In the genomic region with DNA sequence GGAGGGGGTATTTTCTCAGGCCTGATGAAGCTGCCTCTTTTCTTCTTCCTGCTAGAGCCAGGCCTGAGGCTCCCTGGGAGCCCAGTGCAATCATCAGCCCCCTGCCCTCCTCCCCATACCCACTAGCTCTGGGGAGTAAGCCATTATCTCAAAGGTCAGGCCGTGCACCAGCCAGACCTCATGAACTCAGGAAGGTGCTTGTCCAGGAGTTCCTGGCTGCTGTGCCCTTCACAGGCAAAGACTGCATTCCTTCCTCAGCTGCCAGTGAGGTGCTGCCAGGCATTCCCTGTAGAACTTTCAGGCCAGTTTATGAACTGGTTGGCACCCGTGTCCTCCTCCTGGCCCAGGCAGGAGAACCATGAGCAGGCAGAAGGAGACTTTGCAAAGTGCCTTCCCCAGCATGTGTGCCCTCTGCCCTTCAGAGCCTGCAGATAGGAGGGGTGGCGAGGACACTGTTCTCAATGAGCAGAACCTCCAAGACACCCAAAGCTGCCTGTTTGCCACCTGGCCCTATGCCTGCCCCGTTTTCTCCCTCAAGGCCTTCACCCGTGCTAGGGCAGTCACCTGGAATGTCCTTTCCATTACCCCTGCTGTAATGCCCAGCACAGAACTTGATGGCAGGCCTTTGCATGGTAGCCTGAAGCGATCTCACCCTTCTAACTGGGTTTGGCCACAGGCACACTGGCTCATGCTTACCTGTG, we compare ENCODE assay signal across 12 cellular contexts. TPM values are rescaled to one million over a fixed set of nuclear protein-coding genes. Genes with fewer than 3 reads are reported as not detected.
A peak's percentile ranks its signal among the peaks of the same experiment; 100 is the strongest.
DNase-seq lines count a peak whose midpoint lies in the region; ATAC-seq and TF ChIP-seq lines count a peak whose summit lies in the region.
"Had no signal": no experiment of that assay in that cellular context is flagged by ENCODE, and none has a peak within 500 bp of the region (broad histone marks: within the 10 kb centered on the region; RNA-seq: fewer than 3 reads in every experiment).

No MANE protein-coding gene starts in this region.

- H3F3A ChIP-seq in MM.1S (ENCODE audit: insufficient read depth, low read length), result 0 out of 2 replicates have a peak, but pooled peaks cover 4% of the 10 kb centered on the region

- peaks cover 12% of the 10 kb centered on the region for H3K4me1 ChIP-seq in BE2C
- H3K4me1 ChIP-seq in MM.1S (ENCODE audit: low read length), result no peaks in the 10 kb centered on the region

- H3K27me3 ChIP-seq in BE2C (no peaks in the 10 kb centered on the region), MM.1S (replicated peaks; ENCODE audit: insufficient read depth, low read length) (peaks cover 53% of the 10 kb centered on the region)

- no peak for ATAC-seq in SK-N-SH treated with all-trans-retinoic acid at 6 μM for 48 hours
- ATAC-seq in HG03432 (IDR thresholded peaks at IDR 0.05; ENCODE audit: unreplicated experiment), result no peak

- H3K9ac ChIP-seq in MM.1S (ENCODE audit: low read length), result no peak overlapping the region

- no peaks in the 10 kb centered on the region for H4K20me1 ChIP-seq in MM.1S (ENCODE audit: insufficient read depth, low read length)

- no peak overlapping the region for H3K27ac ChIP-seq in MM.1S (ENCODE audit: low read length)

- DNase-seq in BE2C (peak; percentile 14), cardiac septum (ENCODE audit: low spot score) (peak; percentile 73), retina (peak; percentile 64), SW 1271 (lab: John Stamatoyannopoulos, UW) (no peak), LoVo (ENCODE audit: low spot score) (no peak), MM.1S (no peak)
- DNase-seq: activated CD4-positive, alpha-beta T cell treated with anti-CD3 and anti-CD28 coated beads, Interleukin-2, amount 50 U/mL, for 48 hours; activated naive CD4-positive, alpha-beta T cell treated with anti-CD3 and anti-CD28 coated beads, Interleukin-2, amount 10 ng/mL, durations not matched to agents 7 days and 5 days; OCI-M1 had no signal

- H3K4me3 ChIP-seq in BE2C (ENCODE audit: low read depth, low read length) (no peak overlapping the region), MM.1S (ENCODE audit: low read length) (no peak overlapping the region)

- H3K36me3 ChIP-seq in BE2C (peaks cover 63% of the 10 kb centered on the region), MM.1S (replicated peaks; ENCODE audit: insufficient read depth, low read length) (no peaks in the 10 kb centered on the region)

- no peaks in the 10 kb centered on the region for H3K79me2 ChIP-seq in MM.1S (ENCODE audit: low read length)

- no peak overlapping the region for H3K4me2 ChIP-seq in MM.1S (ENCODE audit: low read depth, low read length)

- no peaks in the 10 kb centered on the region for H3K9me3 ChIP-seq in BE2C
- no peaks in the 10 kb centered on the region for H3K9me3 ChIP-seq in MM.1S (replicated peaks; ENCODE audit: insufficient read depth, low read length)

- intact Hi-C loops in cardiac septum (cut with DNase I), result no loop called here

- no peak overlapping the region for H2AFZ ChIP-seq in MM.1S (ENCODE audit: low read length)

- H3K9me2 ChIP-seq in MM.1S (replicated peaks; ENCODE audit: insufficient read depth, low read length), result no peaks in the 10 kb centered on the region

- TF ChIP-seq CTCF in BE2C (IDR thresholded peaks at IDR 0.05; ENCODE audit: low read depth, low read length) (no peak), MM.1S (IDR thresholded peaks at IDR 0.05; ENCODE audit: low read length) (no peak)

TF ChIP-seq in SK-N-SH treated with all-trans-retinoic acid at 6 μM for 48 hours, 23 proteins besides CTCF, POLR2A, EP300 and RAD21:
- TF ChIP-seq, protein P1, sequence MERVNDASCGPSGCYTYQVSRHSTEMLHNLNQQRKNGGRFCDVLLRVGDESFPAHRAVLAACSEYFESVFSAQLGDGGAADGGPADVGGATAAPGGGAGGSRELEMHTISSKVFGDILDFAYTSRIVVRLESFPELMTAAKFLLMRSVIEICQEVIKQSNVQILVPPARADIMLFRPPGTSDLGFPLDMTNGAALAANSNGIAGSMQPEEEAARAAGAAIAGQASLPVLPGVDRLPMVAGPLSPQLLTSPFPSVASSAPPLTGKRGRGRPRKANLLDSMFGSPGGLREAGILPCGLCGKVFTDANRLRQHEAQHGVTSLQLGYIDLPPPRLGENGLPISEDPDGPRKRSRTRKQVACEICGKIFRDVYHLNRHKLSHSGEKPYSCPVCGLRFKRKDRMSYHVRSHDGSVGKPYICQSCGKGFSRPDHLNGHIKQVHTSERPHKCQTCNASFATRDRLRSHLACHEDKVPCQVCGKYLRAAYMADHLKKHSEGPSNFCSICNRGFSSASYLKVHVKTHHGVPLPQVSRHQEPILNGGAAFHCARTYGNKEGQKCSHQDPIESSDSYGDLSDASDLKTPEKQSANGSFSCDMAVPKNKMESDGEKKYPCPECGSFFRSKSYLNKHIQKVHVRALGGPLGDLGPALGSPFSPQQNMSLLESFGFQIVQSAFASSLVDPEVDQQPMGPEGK (CRISPR knock-in tag; IDR thresholded peaks at IDR 0.05; ENCODE audit: borderline replicate concordance), result 0 out of 2 replicates have a peak, but pooled peaks have one; percentile 8
- TF ChIP-seq ZC3H10 (CRISPR knock-in tag; IDR thresholded peaks at IDR 0.05), result peak; percentile 26; the same call in 1 of the 2 replicates
- 0 out of 2 replicates have a peak, but pooled peaks have one; percentile 11 for TF ChIP-seq CREB5 (CRISPR knock-in tag; IDR thresholded peaks at IDR 0.05; ENCODE audit: low read depth)
- TF ChIP-seq ESRRG (CRISPR knock-in tag; IDR thresholded peaks at IDR 0.05), result no peak

RNA-seq across cellular contexts. Expression of gene TBX2, which starts 7.7 kb away (rescaled TPM):
- 107 TPM for polyA plus RNA-seq in BE2C (2012; ENCODE audit: insufficient read depth, insufficient read length, low read depth)
- total RNA-seq in cardiac septum, result 17.2 TPM

RNA-seq across cellular contexts. Expression of gene TBX4, which starts 44.9 kb away (rescaled TPM):
- 1.6 TPM for polyA plus RNA-seq in BE2C (2012; ENCODE audit: insufficient read depth, insufficient read length, low read depth)
- total RNA-seq in cardiac septum, result 0.05 TPM
- total RNA-seq: fibroblast of villous mesenchyme had no signal

Comparison
In these comparisons a context has a peak if more than half of its experiments do, and no peak if none do; other contexts are left out.
1. DNase-seq: peak in BE2C (single experiment), cardiac septum (single experiment) and retina (single experiment); none in SW 1271 (0 of 2), LoVo (single experiment) and MM.1S (single experiment).